In the genomic region with DNA sequence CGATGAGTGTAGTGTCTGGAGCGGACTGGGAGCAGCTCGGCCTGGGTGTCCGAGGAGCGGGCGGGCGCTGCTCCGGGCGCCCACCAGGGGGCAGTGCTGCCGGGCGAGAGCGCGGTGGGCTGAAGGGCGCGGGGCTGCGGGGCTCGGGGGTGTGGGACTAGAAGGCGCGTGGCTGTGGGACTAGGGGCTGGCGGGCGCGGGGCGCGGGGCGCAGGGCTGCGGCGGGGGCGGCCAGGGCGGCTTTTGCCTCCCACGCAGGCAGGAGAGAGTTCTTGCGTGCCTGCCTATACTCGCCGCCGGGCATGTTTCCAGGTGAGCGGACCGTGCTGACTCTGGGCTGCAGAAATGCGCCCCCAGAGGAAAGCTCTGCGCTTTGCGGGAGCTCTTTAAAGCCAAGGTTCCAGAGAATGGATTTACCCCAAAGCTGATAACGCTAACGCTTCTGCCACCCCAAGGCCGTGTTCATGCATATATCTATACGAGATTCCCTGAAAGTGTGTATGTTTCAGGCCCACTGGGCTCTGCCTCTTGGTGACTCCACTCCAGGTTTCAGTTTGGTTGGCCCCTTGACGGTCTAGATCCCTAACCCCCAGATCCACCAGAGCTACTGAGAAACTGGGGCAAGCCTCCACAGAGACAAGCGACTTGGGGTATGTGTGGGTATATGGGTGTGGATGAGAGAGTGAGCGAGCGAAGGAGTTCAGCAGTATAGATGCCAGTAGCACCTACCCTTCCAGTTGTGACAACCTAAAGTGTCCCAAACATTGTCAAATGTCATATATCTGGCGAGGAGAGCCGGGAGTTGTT, we compare ENCODE assay signal across 8 cellular contexts. TPM values are rescaled to one million over a fixed set of nuclear protein-coding genes. Genes with fewer than 3 reads are reported as not detected.
DNase-seq lines count a peak whose midpoint lies in the region; ATAC-seq, FAIRE-seq and TF ChIP-seq lines count a peak whose summit lies in the region.

No MANE protein-coding gene starts in this region.

- peak; percentile 25 to 57; a peak in 4 of 5 replicates for TF ChIP-seq RAD21 in A549 (conservative IDR thresholded peaks at IDR 0.05 in 1 of 2, IDR thresholded peaks at IDR 0.05 in 1 of 2)

- TF ChIP-seq POLR2A in A549 (IDR thresholded peaks at IDR 0.05; ENCODE audit: low read length), result no peak

- intact Hi-C loops in mucosa of descending colon (cut with DNase I, micrococcal nuclease), result no loop called here

- DNase-seq in A549 (ENCODE audit: low read depth in 1 of 2, low spot score in 1 of 2) (peak; percentile 79 to 92), NCI-H460 (ENCODE audit: extremely low read depth, low read depth) (peak; percentile 27), epidermal melanocyte (ENCODE audit: insufficient read length, low spot score) (peak; percentile 84), mucosa of descending colon (peak; percentile 72 to 79 (median 78))
- peak; percentile 28 for DNase-seq in activated CD8-positive, alpha-beta memory T cell treated with anti-CD3 and anti-CD28 coated beads, Interleukin-2, amount 50 U/mL, for 1 hour (ENCODE audit: extremely low read depth)
- peak; percentile 36 to 41 for DNase-seq in stimulated activated CD8-positive, alpha-beta memory T cell treated with anti-CD3 and anti-CD28 coated beads, Interleukin-2, amount 100 ng/mL, for 1 hour (ENCODE audit: low read depth in 2 of 2)

- CTCF ChIA-PET in A549 (lab: Yijun Ruan, JAX), result interaction anchor here (0.6 to 6.1 kb wide), 61 partner anchors 8 to 1645 kb away, joined by 3 to 86 read pairs (median 4); partner anchors contain the start of genes ACER2, DENND4C and RRAGA

- TF ChIP-seq CTCF in A549 (IDR thresholded peaks at IDR 0.05) (peak; percentile 90), mucosa of descending colon (IDR thresholded peaks at IDR 0.05) (peak; percentile 85)

- WGBS in A549 (ENCODE audit: missing lambda C conversion rate), result 28% methylated on average over 21 of the region's 49 CpGs

- TF ChIP-seq EP300 in A549 (IDR thresholded peaks at IDR 0.05), result no peak

- no peaks in the 10 kb centered on the region for H3K4me1 ChIP-seq in A549
- H3K4me1 ChIP-seq in mucosa of descending colon (ENCODE audit: low read depth), result peaks cover 11% of the 10 kb centered on the region

- POLR2A ChIA-PET in A549 (lab: Yijun Ruan, JAX), result interaction anchor here (0.8 kb wide), 1 partner anchor 85 kb away, joined by 4 read pairs; the partner anchor contains the start of gene RPS6

- H3K9me3 ChIP-seq in A549, result no peaks in the 10 kb centered on the region
- H3K9me3 ChIP-seq in mucosa of descending colon, result no peaks in the 10 kb centered on the region

- ATAC-seq in A549 (peak; percentile 91 to 97), GM18511 (IDR thresholded peaks at IDR 0.05; ENCODE audit: unreplicated experiment) (peak; percentile 93), HG03039 (IDR thresholded peaks at IDR 0.05; ENCODE audit: unreplicated experiment) (peak; percentile 91), mucosa of descending colon (peak; percentile 97)

- peak overlapping the region; percentile 76 for H3K4me2 ChIP-seq in A549

- H3K36me3 ChIP-seq in mucosa of descending colon (ENCODE audit: low read depth), result no peaks in the 10 kb centered on the region

- H3K4me3 ChIP-seq in A549, result peak overlapping the region; percentile 48
- no peak overlapping the region for H3K4me3 ChIP-seq in mucosa of descending colon

- H3K27ac ChIP-seq in A549, result peak overlapping the region; percentile 68 to 95

- FAIRE-seq in A549 (lab: Jason Lieb, UNC), result peak; percentile 65

TF ChIP-seq in A549, 52 proteins besides CTCF, POLR2A, EP300 and RAD21:
- peak; percentile 66 for TF ChIP-seq SMC3 (IDR thresholded peaks at IDR 0.05)
- no peak for TF ChIP-seq CHD4 (IDR thresholded peaks at IDR 0.05; ENCODE audit: borderline replicate concordance)

RNA-seq across cellular contexts. Expression of gene ACER2, which starts 56.2 kb away (rescaled TPM):
- polyA plus RNA-seq in A549 (2011; rRNA removed) (3.7 and 4.6 TPM in 2 replicates), A549 (2017; fragmentation: RNase III; extraction: RNeasy Plus Mini Kit Qiagen cat#74134 plus additional on column Dnase treatment) (1.1 to 1.4 TPM (median 1.1 TPM) in 3 replicates)
- polyA plus RNA-seq in A549 (2012; cell fraction: cytosol; rRNA removed), result 0.50 and 0.92 TPM in 2 replicates
- 1.00 and 1.0 TPM in 2 replicates for polyA plus RNA-seq in A549 (2012; cell fraction: nucleus; rRNA removed)
- 10.2 and 10.9 TPM in 2 replicates for polyA minus RNA-seq in A549 (2011; rRNA and poly(A)+ RNA removed)
- total RNA-seq in NCI-H460 (2014; rRNA removed; shearing (Covaris generic)), result 2.2 and 2.8 TPM in 2 replicates
- polyA plus RNA-seq in NCI-H460 (2014; cell fraction: nucleus; rRNA removed), result 0.27 and 0.72 TPM in 2 replicates
- 10 to 100 TPM in 2 of 3 donors, 1 to 10 TPM in 1; 5.3 to 11.5 (median 11.1) TPM for total RNA-seq in mucosa of descending colon

Comparison
In these comparisons a context has a peak if more than half of its experiments do, and no peak if none do; other contexts are left out.
1. DNase-seq: peak in every context shown above with its lines; median percentile 86 in A549; 84 in epidermal melanocyte; 78 in mucosa of descending colon; 38 in stimulated activated CD8-positive, alpha-beta memory T cell treated with anti-CD3 and anti-CD28 coated beads, Interleukin-2, amount 100 ng/mL, for 1 hour; 28 in activated CD8-positive, alpha-beta memory T cell treated with anti-CD3 and anti-CD28 coated beads, Interleukin-2, amount 50 U/mL, for 1 hour; 27 in NCI-H460.